Comparison of ENCODE assay signal across 1 cellular context in genomic region chr1:192577145-192578140, GRCh38.
TF ChIP-seq lines count a peak whose summit lies in the region.

No MANE protein-coding gene starts in this region.

TF ChIP-seq in GM12878, 131 proteins besides CTCF, POLR2A, EP300 and RAD21 (continues in another document):
- TF ChIP-seq CBX3 (IDR thresholded peaks at IDR 0.05; ENCODE audit: borderline replicate concordance, low read depth) (no peak), POLR2AphosphoS2 (IDR thresholded peaks at IDR 0.05; ENCODE audit: low read depth, low read length) (peak; percentile 95), HDAC6 (IDR thresholded peaks at IDR 0.05; ENCODE audit: unreplicated experiment) (no peak), ETV6 (conservative IDR thresholded peaks at IDR 0.05 in 1 of 2, IDR thresholded peaks at IDR 0.05 in 1 of 2; ENCODE audit: borderline replicate concordance in 1 of 2, low read depth in 1 of 2) (no peak), RB1 (IDR thresholded peaks at IDR 0.05; ENCODE audit: borderline replicate concordance) (no peak), ZNF592 (IDR thresholded peaks at IDR 0.05) (no peak), FOXM1 (IDR thresholded peaks at IDR 0.05; ENCODE audit: low read depth, low read length) (no peak), SUPT20H (IDR thresholded peaks at IDR 0.05; ENCODE audit: borderline replicate concordance, control insufficient read depth, low read depth, low read length) (no peak), BHLHE40 (IDR thresholded peaks at IDR 0.05; ENCODE audit: borderline replicate concordance in 1 of 2, low read depth in 2 of 2, low read length in 1 of 2) (peak in 1 of 2 experiments; percentile 54; a peak in 2 of 4 replicates), RUNX3 (IDR thresholded peaks at IDR 0.05; ENCODE audit: low read length) (no peak), TCF7 (IDR thresholded peaks at IDR 0.05; ENCODE audit: borderline replicate concordance) (no peak), CREM (IDR thresholded peaks at IDR 0.05; ENCODE audit: low read depth) (no peak), TBL1XR1 (IDR thresholded peaks at IDR 0.05; ENCODE audit: low read depth, low read length) (no peak; the same call in 1 of the 2 replicates), CUX1 (IDR thresholded peaks at IDR 0.05; ENCODE audit: insufficient replicate concordance, low read depth, low read length) (peak; percentile 50), MYB (IDR thresholded peaks at IDR 0.05; ENCODE audit: borderline replicate concordance, low read depth, low read length) (peak; percentile 73), ZNF24 (IDR thresholded peaks at IDR 0.05) (peak; percentile 77), ZNF622 (IDR thresholded peaks at IDR 0.05) (no peak), NFIC (IDR thresholded peaks at IDR 0.05; ENCODE audit: low read depth, low read length) (no peak; the same call in 1 of the 2 replicates), YBX1 (IDR thresholded peaks at IDR 0.05) (no peak), ZNF217 (IDR thresholded peaks at IDR 0.05) (no peak; the same call in 1 of the 2 replicates), SIN3A (IDR thresholded peaks at IDR 0.05; ENCODE audit: low read depth, low read length) (no peak), NR2C2 (IDR thresholded peaks at IDR 0.05; ENCODE audit: borderline replicate concordance, control insufficient read depth, insufficient read length, low read depth) (no peak), GABPA (IDR thresholded peaks at IDR 0.05; ENCODE audit: low read depth) (no peak), ASH2L (IDR thresholded peaks at IDR 0.05; ENCODE audit: borderline replicate concordance, low read depth) (no peak), PRDM15 (CRISPR knock-in tag; IDR thresholded peaks at IDR 0.05) (peak; percentile 70), IKZF1 (conservative IDR thresholded peaks at IDR 0.05) (no peak), POLR2AphosphoS5 (IDR thresholded peaks at IDR 0.05; ENCODE audit: low read length) (peak; percentile 90), EGR1 (IDR thresholded peaks at IDR 0.05; ENCODE audit: borderline replicate concordance in 1 of 2, low read depth in 2 of 2, low read length in 2 of 2) (no peak), CBFB (IDR thresholded peaks at IDR 0.05; ENCODE audit: low read depth) (no peak), MYC (IDR thresholded peaks at IDR 0.05; ENCODE audit: insufficient read depth, insufficient read length, insufficient replicate concordance, low read length, severe bottlenecking) (no peak), KLF5 (IDR thresholded peaks at IDR 0.05; ENCODE audit: partially characterized antibody) (no peak), PKNOX1 (IDR thresholded peaks at IDR 0.05) (no peak), CHD2 (IDR thresholded peaks at IDR 0.05; ENCODE audit: borderline replicate concordance, low read depth, low read length) (no peak), IRF4 (IDR thresholded peaks at IDR 0.05; ENCODE audit: low read depth, low read length) (no peak), JUND (IDR thresholded peaks at IDR 0.05; ENCODE audit: low read depth, low read length) (no peak), SRF (IDR thresholded peaks at IDR 0.05; ENCODE audit: low read depth in 2 of 2, low read length in 2 of 2) (no peak), CBX5 (IDR thresholded peaks at IDR 0.05; ENCODE audit: low read depth) (no peak), MTA3 (IDR thresholded peaks at IDR 0.05; ENCODE audit: borderline replicate concordance, low read length) (no peak), IKZF2 (IDR thresholded peaks at IDR 0.05) (no peak), JUNB (IDR thresholded peaks at IDR 0.05) (no peak), ATF2 (IDR thresholded peaks at IDR 0.05; ENCODE audit: low read length) (no peak), KDM1A (IDR thresholded peaks at IDR 0.05; ENCODE audit: borderline replicate concordance) (no peak), CHD4 (IDR thresholded peaks at IDR 0.05) (no peak), MEF2B (IDR thresholded peaks at IDR 0.05; ENCODE audit: partially characterized antibody, poor library complexity, severe bottlenecking) (no peak), ESRRA (IDR thresholded peaks at IDR 0.05; ENCODE audit: low read length) (no peak), MXI1 (IDR thresholded peaks at IDR 0.05; ENCODE audit: low read depth, low read length) (peak; percentile 59), POU2F2 (IDR thresholded peaks at IDR 0.05; ENCODE audit: borderline replicate concordance, low read depth, low read length) (no peak; the same call in 2 of the 3 replicates), ZNF274 (IDR thresholded peaks at IDR 0.05; ENCODE audit: insufficient read depth, insufficient read length) (no peak), RCOR1 (conservative IDR thresholded peaks at IDR 0.05; ENCODE audit: low read depth, low read length) (peak; percentile 73; the same call in 1 of the 2 replicates), PAX8 (IDR thresholded peaks at IDR 0.05) (no peak), ZZZ3 (IDR thresholded peaks at IDR 0.05; ENCODE audit: control insufficient read depth, insufficient read length, low read depth) (no peak), NR2C1 (IDR thresholded peaks at IDR 0.05) (no peak), SIX5 (IDR thresholded peaks at IDR 0.05; ENCODE audit: low read depth, low read length, severe bottlenecking) (no peak), EED (IDR thresholded peaks at IDR 0.05; ENCODE audit: low read depth) (no peak), SREBF2 (IDR thresholded peaks at IDR 0.05; ENCODE audit: low read length) (no peak), SKIL (IDR thresholded peaks at IDR 0.05; ENCODE audit: low read depth, poor library complexity, severe bottlenecking) (no peak)
